In genomic region chr12:127928178-127928577, GRCh38 we compare ENCODE assay signal across 20 cellular contexts.
DNase-seq lines count a peak whose midpoint lies in the region; ATAC-seq and TF ChIP-seq lines count a peak whose summit lies in the region.
"Had no signal": no experiment of that assay in that cellular context is flagged by ENCODE, and none has a peak within 500 bp of the region (broad histone marks: within the 10 kb centered on the region; RNA-seq: fewer than 3 reads in every experiment).

No MANE protein-coding gene starts in this region.

- H3K36me3 ChIP-seq in left ventricle myocardium inferior = no peaks in the 10 kb centered on the region
- H3K36me3 ChIP-seq: BE2C, MG63 had no signal

- TF ChIP-seq CTCF in left ventricle myocardium inferior (IDR thresholded peaks at IDR 0.05; ENCODE audit: borderline replicate concordance) = no peak
- TF ChIP-seq CTCF in dorsolateral prefrontal cortex (IDR thresholded peaks at IDR 0.05 in 54 of 56, conservative IDR thresholded peaks at IDR 0.05 in 2 of 56; ENCODE audit: low read depth in 1 of 56, partially characterized antibody in 56 of 56) = no peak
- TF ChIP-seq CTCF in osteocyte (IDR thresholded peaks at IDR 0.05) = no peak

- intact Hi-C loops in left ventricle myocardium inferior (cut with micrococcal nuclease) (no loop called here), Right ventricle myocardium inferior (cut with DNase I) (loop anchor here (5.0 kb wide), 1 partner anchor 251 kb away; no protein-coding TSS in a partner anchor), dorsolateral prefrontal cortex (cut with DNase I) (loop anchor here (5.0 to 10.0 kb wide), 2 partner anchors 103 to 251 kb away; no protein-coding TSS in a partner anchor)
- intact Hi-C loops in activated T-helper 1 cell treated with anti-CD3 and anti-CD28 coated beads, Interleukin-12 subunit alpha, Interleukin-12 subunit beta, Interleukin-2, Interleukin-4 antibody, amounts not matched to agents 30 ng/mL and 10 ng/mL and 1 ng/mL, durations not matched to agents 14 hours and 24 hours and 36 hours (cut with micrococcal nuclease) = no loop called here

- no peak overlapping the region for H3K4me3 Mint-ChIP-seq in osteocyte (ENCODE audit: unreplicated experiment)
- no peak overlapping the region for H3K4me3 Mint-ChIP-seq in activated T-helper 1 cell treated with anti-CD3 and anti-CD28 coated beads, Interleukin-12 subunit alpha, Interleukin-12 subunit beta, Interleukin-2, Interleukin-4 antibody, amounts not matched to agents 30 ng/mL and 10 ng/mL and 1 ng/mL, durations not matched to agents 14 hours and 24 hours and 36 hours
- no peak overlapping the region for H3K4me3 Mint-ChIP-seq in stimulated activated memory B cell treated with anti-CD40 and anti-IgM and Interleukin-4, amounts not matched to agents 10 μg/mL and 1 μg/mL and 100 μg/mL, for 72 hours
- H3K4me3 Mint-ChIP-seq: CD4-positive, alpha-beta memory T cell; HFFc6 had no signal

- no peak overlapping the region for H3K4me3 ChIP-seq in left ventricle myocardium inferior
- no peak overlapping the region for H3K4me3 ChIP-seq in dorsolateral prefrontal cortex
- H3K4me3 ChIP-seq: MG63 had no signal

- H3K4me1 Mint-ChIP-seq in osteocyte (ENCODE audit: unreplicated experiment) = peaks cover 30% of the 10 kb centered on the region
- H3K4me1 Mint-ChIP-seq in activated T-helper 1 cell treated with anti-CD3 and anti-CD28 coated beads, Interleukin-12 subunit alpha, Interleukin-12 subunit beta, Interleukin-2, Interleukin-4 antibody, amounts not matched to agents 30 ng/mL and 10 ng/mL and 1 ng/mL, durations not matched to agents 14 hours and 24 hours and 36 hours (ENCODE audit: low read depth) = no peaks in the 10 kb centered on the region
- H3K4me1 Mint-ChIP-seq in stimulated activated memory B cell treated with anti-CD40 and anti-IgM and Interleukin-4, amounts not matched to agents 10 μg/mL and 1 μg/mL and 100 μg/mL, for 72 hours = no peaks in the 10 kb centered on the region
- H3K4me1 Mint-ChIP-seq: CD4-positive, alpha-beta memory T cell had no signal

- DNase-seq in left ventricle myocardium inferior = no peak
- no peak for DNase-seq in Right ventricle myocardium inferior (ENCODE audit: missing footprints)
- DNase-seq in dorsolateral prefrontal cortex = no peak
- DNase-seq in osteocyte (ENCODE audit: extremely low spot score, unreplicated experiment) = no peak
- DNase-seq in activated T-helper 1 cell treated with anti-CD3 and anti-CD28 coated beads, Interleukin-12 subunit alpha, Interleukin-12 subunit beta, Interleukin-2, Interleukin-4 antibody, amounts not matched to agents 30 ng/mL and 10 ng/mL and 1 ng/mL, durations not matched to agents 14 hours and 24 hours and 36 hours (ENCODE audit: low spot score) = no peak
- DNase-seq: 8988T; BE2C; Calu3; CD4-positive, alpha-beta memory T cell; DMS53; HFFc6; MG63; NCI-H1092; NCI-H146; NCI-H510A treated with DMSO at 0.1 percent for 48 hours; NCI-H82 had no signal

- H3K27me3 ChIP-seq in left ventricle myocardium inferior (ENCODE audit: low read depth) (no peaks in the 10 kb centered on the region), dorsolateral prefrontal cortex (no peaks in the 10 kb centered on the region)
- H3K27me3 ChIP-seq: BE2C, MG63 had no signal

- no peaks in the 10 kb centered on the region for H3K36me3 Mint-ChIP-seq in osteocyte (ENCODE audit: unreplicated experiment)
- no peaks in the 10 kb centered on the region for H3K36me3 Mint-ChIP-seq in activated T-helper 1 cell treated with anti-CD3 and anti-CD28 coated beads, Interleukin-12 subunit alpha, Interleukin-12 subunit beta, Interleukin-2, Interleukin-4 antibody, amounts not matched to agents 30 ng/mL and 10 ng/mL and 1 ng/mL, durations not matched to agents 14 hours and 24 hours and 36 hours (ENCODE audit: low read depth)
- H3K36me3 Mint-ChIP-seq in stimulated activated memory B cell treated with anti-CD40 and anti-IgM and Interleukin-4, amounts not matched to agents 10 μg/mL and 1 μg/mL and 100 μg/mL, for 72 hours = no peaks in the 10 kb centered on the region
- H3K36me3 Mint-ChIP-seq: CD4-positive, alpha-beta memory T cell had no signal

- H3K9me3 Mint-ChIP-seq in osteocyte (ENCODE audit: unreplicated experiment) = no peaks in the 10 kb centered on the region
- H3K9me3 Mint-ChIP-seq in activated T-helper 1 cell treated with anti-CD3 and anti-CD28 coated beads, Interleukin-12 subunit alpha, Interleukin-12 subunit beta, Interleukin-2, Interleukin-4 antibody, amounts not matched to agents 30 ng/mL and 10 ng/mL and 1 ng/mL, durations not matched to agents 14 hours and 24 hours and 36 hours = no peaks in the 10 kb centered on the region
- H3K9me3 Mint-ChIP-seq in stimulated activated memory B cell treated with anti-CD40 and anti-IgM and Interleukin-4, amounts not matched to agents 10 μg/mL and 1 μg/mL and 100 μg/mL, for 72 hours = peaks cover 5% of the 10 kb centered on the region

- H3K27me3 Mint-ChIP-seq in osteocyte (ENCODE audit: unreplicated experiment) = no peaks in the 10 kb centered on the region
- no peaks in the 10 kb centered on the region for H3K27me3 Mint-ChIP-seq in activated T-helper 1 cell treated with anti-CD3 and anti-CD28 coated beads, Interleukin-12 subunit alpha, Interleukin-12 subunit beta, Interleukin-2, Interleukin-4 antibody, amounts not matched to agents 30 ng/mL and 10 ng/mL and 1 ng/mL, durations not matched to agents 14 hours and 24 hours and 36 hours (ENCODE audit: insufficient read depth)
- no peaks in the 10 kb centered on the region for H3K27me3 Mint-ChIP-seq in stimulated activated memory B cell treated with anti-CD40 and anti-IgM and Interleukin-4, amounts not matched to agents 10 μg/mL and 1 μg/mL and 100 μg/mL, for 72 hours
- H3K27me3 Mint-ChIP-seq: CD4-positive, alpha-beta memory T cell had no signal

- peak overlapping the region; percentile 61 for H3K27ac Mint-ChIP-seq in osteocyte (ENCODE audit: unreplicated experiment)
- no peak overlapping the region for H3K27ac Mint-ChIP-seq in activated T-helper 1 cell treated with anti-CD3 and anti-CD28 coated beads, Interleukin-12 subunit alpha, Interleukin-12 subunit beta, Interleukin-2, Interleukin-4 antibody, amounts not matched to agents 30 ng/mL and 10 ng/mL and 1 ng/mL, durations not matched to agents 14 hours and 24 hours and 36 hours
- no peak overlapping the region for H3K27ac Mint-ChIP-seq in stimulated activated memory B cell treated with anti-CD40 and anti-IgM and Interleukin-4, amounts not matched to agents 10 μg/mL and 1 μg/mL and 100 μg/mL, for 72 hours
- H3K27ac Mint-ChIP-seq: CD4-positive, alpha-beta memory T cell; HFFc6 had no signal

- peaks cover 19% of the 10 kb centered on the region for H3K4me1 ChIP-seq in left ventricle myocardium inferior
- H3K4me1 ChIP-seq: BE2C had no signal

- no peaks in the 10 kb centered on the region for H3K9me3 ChIP-seq in left ventricle myocardium inferior (replicated peaks)
- H3K9me3 ChIP-seq: MG63 had no signal

- H3K27ac ChIP-seq in left ventricle myocardium inferior (replicated peaks) (peak overlapping the region; percentile 58), dorsolateral prefrontal cortex (peak overlapping the region in 53 of 59 donors; percentile 19 to 90 (median 76))
- H3K27ac ChIP-seq: KMS-11 had no signal

- ATAC-seq in Right ventricle myocardium inferior (no peak), GM19397 (IDR thresholded peaks at IDR 0.05; ENCODE audit: unreplicated experiment) (no peak), HG02588 (IDR thresholded peaks at IDR 0.05; ENCODE audit: unreplicated experiment) (no peak)
- ATAC-seq in stimulated activated memory B cell treated with anti-CD40 and anti-IgM and Interleukin-4, amounts not matched to agents 10 μg/mL and 1 μg/mL and 100 μg/mL, for 72 hours = no peak

Comparison
In these comparisons a context has a peak if more than half of its experiments do, and no peak if none do; other contexts are left out.
1. intact Hi-C loops: an anchor here in Right ventricle myocardium inferior (5.0 kb wide) and dorsolateral prefrontal cortex (5.0 to 10.0 kb wide); none called in left ventricle myocardium inferior and activated T-helper 1 cell treated with anti-CD3 and anti-CD28 coated beads, Interleukin-12 subunit alpha, Interleukin-12 subunit beta, Interleukin-2, Interleukin-4 antibody, amounts not matched to agents 30 ng/mL and 10 ng/mL and 1 ng/mL, durations not matched to agents 14 hours and 24 hours and 36 hours.